In genomic region chr12:49060237-49061156, GRCh38 we compare ENCODE assay signal across 8 cellular contexts.
A peak's percentile ranks its signal among the peaks of the same experiment; 100 is the strongest.
DNase-seq lines count a peak whose midpoint lies in the region; ATAC-seq lines count a peak whose summit lies in the region.

Gene KMT2D, minus strand, starts transcription at chr12:49060794. Its CDS starts 5,470 bp downstream, at chr12:49055324.

- DNase-seq in NCI-H226 (peak; percentile 98), caudate nucleus (lab: John Stamatoyannopoulos, UW) (peak in 60 of 61 donors; percentile 52 to 96 (median 86)), iris pigment epithelial cell (ENCODE audit: low read depth) (peak; percentile 98)
- DNase-seq in activated CD4-positive, CD25-positive, alpha-beta regulatory T cell (lab: John Stamatoyannopoulos, UW) = peak; percentile 72 to 80 (median 75)
- DNase-seq in stimulated activated CD4-positive, alpha-beta T cell treated with anti-CD3 and anti-CD28 coated beads, Interleukin-12 subunit alpha, Interleukin-12 subunit beta, amount 100 ng/mL, for 24 hours (ENCODE audit: low read depth in 2 of 2) = peak; percentile 82 to 84

- H3K27ac ChIP-seq in caudate nucleus (ENCODE audit: low read depth, low read length) = peak within 1 kb of the TSS; percentile 97

- ATAC-seq in GM18498 (IDR thresholded peaks at IDR 0.05; ENCODE audit: unreplicated experiment) = peak; percentile 62
- peak; percentile 37 for ATAC-seq in HG03103 (IDR thresholded peaks at IDR 0.05; ENCODE audit: low read depth, unreplicated experiment)
- no peak for ATAC-seq in GM18519 (IDR thresholded peaks at IDR 0.05; ENCODE audit: low FRiP score, unreplicated experiment)
